Comparison of ENCODE assay signal across 18 cellular contexts in the genomic region with DNA sequence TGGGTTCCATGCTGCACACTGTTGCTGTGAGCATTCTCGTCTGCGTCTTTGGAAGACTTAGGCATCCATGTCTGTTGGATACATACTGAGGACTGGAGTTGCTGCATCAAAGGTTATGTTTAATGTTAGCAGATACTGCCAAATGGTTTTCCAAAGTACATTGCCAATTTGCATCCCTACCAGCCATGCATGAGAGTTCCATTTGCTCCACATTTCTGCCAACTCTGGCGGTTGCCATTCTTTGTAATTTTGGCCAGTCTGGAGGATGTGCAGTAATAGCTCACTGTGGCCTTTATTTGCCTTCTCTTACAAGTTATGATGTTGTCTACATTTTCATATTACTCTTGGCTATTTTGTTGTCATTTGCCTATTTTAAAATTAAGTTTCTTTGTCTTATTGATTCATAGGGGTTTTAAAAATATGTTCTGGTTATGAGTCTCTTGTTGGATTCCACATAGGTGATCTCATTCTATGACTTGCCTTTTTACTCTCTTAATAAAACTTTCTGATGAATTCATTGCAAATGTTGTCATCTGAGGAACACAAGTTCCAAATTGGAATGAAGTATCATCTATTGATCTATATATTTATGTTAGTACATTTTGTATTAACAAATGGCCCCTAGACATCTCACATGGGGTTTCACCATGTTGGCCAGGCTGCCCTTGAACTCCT. TPM values are rescaled to one million over a fixed set of nuclear protein-coding genes. Genes with fewer than 3 reads are reported as not detected.
DNase-seq lines count a peak whose midpoint lies in the region; ATAC-seq and TF ChIP-seq lines count a peak whose summit lies in the region.
"Had no signal": no experiment of that assay in that cellular context is flagged by ENCODE, and none has a peak within 500 bp of the region (broad histone marks: within the 10 kb centered on the region; RNA-seq: fewer than 3 reads in every experiment).

No MANE protein-coding gene starts in this region.

- H3K23ac ChIP-seq in IMR-90 (ENCODE audit: low read depth, low read length), result no peak overlapping the region

- H4K5ac ChIP-seq in IMR-90 (ENCODE audit: low read depth, low read length), result no peak overlapping the region

- TF ChIP-seq CTCF in IMR-90 (conservative IDR thresholded peaks at IDR 0.05; ENCODE audit: low read depth, low read length), result no peak
- TF ChIP-seq CTCF in sigmoid colon (IDR thresholded peaks at IDR 0.05), result no peak

- H2AFZ ChIP-seq in IMR-90 (replicated peaks; ENCODE audit: low read length, poor library complexity), result no peak overlapping the region

- no TSS peak for BruUV-seq in IMR-90 (replicated peaks; lab: Mats Ljungman, UMichigan)

- no peak for TF ChIP-seq POLR2A in IMR-90 (IDR thresholded peaks at IDR 0.05; ENCODE audit: low read depth, low read length)
- no peak for TF ChIP-seq POLR2A in sigmoid colon (IDR thresholded peaks at IDR 0.05)

- H3K9ac ChIP-seq in IMR-90 (ENCODE audit: low read depth, low read length), result no peak overlapping the region
- H3K9ac ChIP-seq: BLaER1 treated with 17β-estradiol and CSF1 and Interleukin-3, amounts not matched to agents 10 nM and 100 nM had no signal

- dilution Hi-C loops in IMR-90 (cut with HindIII; ENCODE audit: low sequenced_read_pairs, unreplicated experiment), result no loop called here

- H3K4me1 ChIP-seq in IMR-90 (ENCODE audit: control insufficient read depth, insufficient read depth, low read length) (no peaks in the 10 kb centered on the region; the same call in 1 of the 2 replicates), sigmoid colon (no peaks in the 10 kb centered on the region)

- H2BK20ac ChIP-seq in IMR-90 (ENCODE audit: low read depth, low read length), result no peak overlapping the region

- no peak overlapping the region for H3K4me3 ChIP-seq in IMR-90 (ENCODE audit: insufficient read depth, low read depth, low read length)
- H3K4me3 ChIP-seq in sigmoid colon, result no peak overlapping the region
- H3K4me3 ChIP-seq: BLaER1 treated with 17β-estradiol and CSF1 and Interleukin-3, amounts not matched to agents 10 nM and 100 nM; K562 had no signal

- TF ChIP-seq EP300 in sigmoid colon (IDR thresholded peaks at IDR 0.05), result no peak

- H3K9me3 ChIP-seq in IMR-90 (ENCODE audit: control insufficient read depth, insufficient read depth, low read length) (no peaks in the 10 kb centered on the region), sigmoid colon (no peaks in the 10 kb centered on the region)
- H3K9me3 ChIP-seq: BLaER1 treated with 17β-estradiol and CSF1 and Interleukin-3, amounts not matched to agents 10 nM and 100 nM had no signal

- H4K20me1 ChIP-seq in IMR-90 (ENCODE audit: insufficient read depth, low read length), result no peaks in the 10 kb centered on the region
- H4K20me1 ChIP-seq: BLaER1 treated with 17β-estradiol and CSF1 and Interleukin-3, amounts not matched to agents 10 nM and 100 nM had no signal

- CTCF ChIA-PET in IMR-90 (lab: Yijun Ruan, JAX), result no interaction called here

- no peak for ATAC-seq in IMR-90 (ENCODE audit: low read depth)
- ATAC-seq in GM21737 (IDR thresholded peaks at IDR 0.05; ENCODE audit: unreplicated experiment), result no peak
- no peak for ATAC-seq in GM21528 (IDR thresholded peaks at IDR 0.05; ENCODE audit: low FRiP score, unreplicated experiment)
- ATAC-seq in GM21723 (IDR thresholded peaks at IDR 0.05; ENCODE audit: unreplicated experiment), result no peak
- no peak for ATAC-seq in GM21825 (IDR thresholded peaks at IDR 0.05; ENCODE audit: unreplicated experiment)
- ATAC-seq: CD8-positive, alpha-beta T cell; K562 had no signal

- no peak for TF ChIP-seq RAD21 in IMR-90 (IDR thresholded peaks at IDR 0.05; ENCODE audit: low read length)

- H2BK120ac ChIP-seq in IMR-90 (ENCODE audit: low read depth, low read length), result no peak overlapping the region

- no peaks in the 10 kb centered on the region for H3K79me1 ChIP-seq in IMR-90 (ENCODE audit: low read depth in 1 of 2, low read length in 2 of 2)

- no peak overlapping the region for H4K8ac ChIP-seq in IMR-90 (ENCODE audit: low read depth in 2 of 2, low read length in 2 of 2)

- POLR2A ChIA-PET in IMR-90 (lab: Charles Lee; ENCODE audit: unreplicated experiment), result no interaction called here

- no CpG with 5 or more reads among the region's 3 CpGs for WGBS in IMR-90 (ENCODE audit: extremely low coverage in 2 of 2, insufficient read length in 1 of 2), 2 experiments
- WGBS in sigmoid colon, 2 donors, result 93 to 94% methylated on average over 3 of the region's 3 CpGs

- no peak overlapping the region for H2BK5ac ChIP-seq in IMR-90 (ENCODE audit: low read depth, low read length, poor library complexity, severe bottlenecking)

- H3K18ac ChIP-seq in IMR-90 (ENCODE audit: low read depth, low read length), result no peak overlapping the region

- peaks cover 2% of the 10 kb centered on the region; the same call in 1 of the 2 replicates for H3K9me1 ChIP-seq in IMR-90 (ENCODE audit: insufficient read depth, low read length)

- H2BK15ac ChIP-seq in IMR-90 (ENCODE audit: low read depth, low read length), result no peak overlapping the region

- H3K4ac ChIP-seq in IMR-90 (ENCODE audit: low read depth, low read length), result no peak overlapping the region

- no peak overlapping the region for H2AK5ac ChIP-seq in IMR-90 (ENCODE audit: low read depth, low read length)

- in situ Hi-C loops in IMR-90 (cut with MboI; ENCODE audit: low sequenced_read_pairs), result no loop called here

- no peak overlapping the region for H3K14ac ChIP-seq in IMR-90 (replicated peaks; ENCODE audit: low read depth, low read length)

- no peak overlapping the region for H4K91ac ChIP-seq in IMR-90 (ENCODE audit: insufficient read depth, low read depth, low read length)

- no peak overlapping the region for H3K56ac ChIP-seq in IMR-90 (ENCODE audit: extremely low read depth, insufficient read depth, low read length)

- peaks cover 4% of the 10 kb centered on the region; the same call in 1 of the 2 replicates for H3K27me3 ChIP-seq in IMR-90 (ENCODE audit: control insufficient read depth, insufficient read depth, low read length)
- H3K27me3 ChIP-seq in sigmoid colon, result no peaks in the 10 kb centered on the region
- H3K27me3 ChIP-seq: BLaER1 treated with 17β-estradiol and CSF1 and Interleukin-3, amounts not matched to agents 10 nM and 100 nM had no signal

- H2AK9ac ChIP-seq in IMR-90 (replicated peaks; ENCODE audit: low read depth, low read length, poor library complexity), result no peak overlapping the region

- no peaks in the 10 kb centered on the region for H3K36me3 ChIP-seq in IMR-90 (ENCODE audit: control insufficient read depth, insufficient read depth, low read length)
- no peaks in the 10 kb centered on the region for H3K36me3 ChIP-seq in sigmoid colon
- H3K36me3 ChIP-seq: BLaER1 treated with 17β-estradiol and CSF1 and Interleukin-3, amounts not matched to agents 10 nM and 100 nM had no signal

- no peak overlapping the region for H3K4me2 ChIP-seq in IMR-90 (ENCODE audit: low read depth, low read length)
- H3K4me2 ChIP-seq: BLaER1 treated with 17β-estradiol and CSF1 and Interleukin-3, amounts not matched to agents 10 nM and 100 nM had no signal

- peak; percentile 38 for DNase-seq in ELR (ENCODE audit: low read depth)
- peak; percentile 7 for DNase-seq in IMR-90
- peak; percentile 23 to 63 for DNase-seq in cerebellar nuclear complex (lab: John Stamatoyannopoulos, UW)
- DNase-seq in sigmoid colon, result peak; percentile 2
- DNase-seq: CD8-positive, alpha-beta T cell; DMS 273 treated with DMSO at 0.1 percent for 48 hours; DMS53; DND-41; EL; GDM1; H9 had no signal

- intact Hi-C loops in IMR-90 (cut with micrococcal nuclease), result no loop called here
- intact Hi-C loops in sigmoid colon (cut with DNase I), result no loop called here

- H3K27ac ChIP-seq in IMR-90 (ENCODE audit: insufficient read depth, low read length) (no peak overlapping the region), sigmoid colon (no peak overlapping the region)
- H3K27ac ChIP-seq: BLaER1 treated with 17β-estradiol and CSF1 and Interleukin-3, amounts not matched to agents 10 nM and 100 nM; HL-60 had no signal

TF ChIP-seq in IMR-90, 13 proteins besides CTCF, POLR2A, EP300 and RAD21 (continues in another document):
- TF ChIP-seq MXI1 (IDR thresholded peaks at IDR 0.05; ENCODE audit: borderline replicate concordance, low read depth, low read length) (no peak), SMC3 (IDR thresholded peaks at IDR 0.05; ENCODE audit: low read depth, low read length) (no peak), BHLHE40 (IDR thresholded peaks at IDR 0.05; ENCODE audit: low read depth, low read length) (no peak), MAZ (IDR thresholded peaks at IDR 0.05; ENCODE audit: borderline replicate concordance, low read depth, low read length) (no peak), CEBPB (IDR thresholded peaks at IDR 0.05; ENCODE audit: low read depth, low read length) (no peak), RFX5 (IDR thresholded peaks at IDR 0.05; ENCODE audit: low read depth, low read length) (no peak), MAFK (IDR thresholded peaks at IDR 0.05; ENCODE audit: low read depth, low read length) (no peak), NFE2L2 (IDR thresholded peaks at IDR 0.05; ENCODE audit: low read depth, low read length) (no peak), FOS (IDR thresholded peaks at IDR 0.05; ENCODE audit: low read depth, low read length) (no peak)
- TF ChIP-seq, protein P1, sequence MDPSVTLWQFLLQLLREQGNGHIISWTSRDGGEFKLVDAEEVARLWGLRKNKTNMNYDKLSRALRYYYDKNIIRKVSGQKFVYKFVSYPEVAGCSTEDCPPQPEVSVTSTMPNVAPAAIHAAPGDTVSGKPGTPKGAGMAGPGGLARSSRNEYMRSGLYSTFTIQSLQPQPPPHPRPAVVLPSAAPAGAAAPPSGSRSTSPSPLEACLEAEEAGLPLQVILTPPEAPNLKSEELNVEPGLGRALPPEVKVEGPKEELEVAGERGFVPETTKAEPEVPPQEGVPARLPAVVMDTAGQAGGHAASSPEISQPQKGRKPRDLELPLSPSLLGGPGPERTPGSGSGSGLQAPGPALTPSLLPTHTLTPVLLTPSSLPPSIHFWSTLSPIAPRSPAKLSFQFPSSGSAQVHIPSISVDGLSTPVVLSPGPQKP (IDR thresholded peaks at IDR 0.05; ENCODE audit: borderline replicate concordance, low read depth, low read length), result no peak
- TF ChIP-seq, protein P2, sequence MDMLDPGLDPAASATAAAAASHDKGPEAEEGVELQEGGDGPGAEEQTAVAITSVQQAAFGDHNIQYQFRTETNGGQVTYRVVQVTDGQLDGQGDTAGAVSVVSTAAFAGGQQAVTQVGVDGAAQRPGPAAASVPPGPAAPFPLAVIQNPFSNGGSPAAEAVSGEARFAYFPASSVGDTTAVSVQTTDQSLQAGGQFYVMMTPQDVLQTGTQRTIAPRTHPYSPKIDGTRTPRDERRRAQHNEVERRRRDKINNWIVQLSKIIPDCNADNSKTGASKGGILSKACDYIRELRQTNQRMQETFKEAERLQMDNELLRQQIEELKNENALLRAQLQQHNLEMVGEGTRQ (IDR thresholded peaks at IDR 0.05; ENCODE audit: low read depth, low read length), result no peak

RNA-seq across cellular contexts. Expression of gene FBLN2, which starts 42.1 kb away (rescaled TPM):
- total RNA-seq in IMR-90 (2012; rRNA removed) (10.8 and 11.8 TPM in 2 replicates), sigmoid colon (100 to 1,000 TPM in 1 of 4 donors, 10 to 100 TPM in 3; 18.7 to 134 (median 56.5) TPM)
- polyA plus RNA-seq in IMR-90 (2012; rRNA removed) (60.8 and 66.9 TPM in 2 replicates), sigmoid colon (10 to 100 TPM in 1 of 3 donors, 1 to 10 TPM in 2; 1.2 to 14.8 (median 4.2) TPM)
- 38.9 and 94.5 TPM in 2 replicates for polyA plus RNA-seq in IMR-90 (2012; cell fraction: cytosol; rRNA removed)
- 27.1 and 60.4 TPM in 2 replicates for polyA plus RNA-seq in IMR-90 (2012; cell fraction: nucleus; rRNA removed; ENCODE audit: low replicate concordance)
